Comparison of ENCODE assay signal across 8 cellular contexts in genomic region chr16:25093208-25094061, GRCh38. TPM values are rescaled to one million over a fixed set of nuclear protein-coding genes. Genes with fewer than 3 reads are reported as not detected.
DNase-seq lines count a peak whose midpoint lies in the region; ATAC-seq and TF ChIP-seq lines count a peak whose summit lies in the region.

No MANE protein-coding gene starts in this region.

- no peak overlapping the region for H3K4ac ChIP-seq in H9 (ENCODE audit: low read depth, low read length)

- no peaks in the 10 kb centered on the region for H3K79me1 ChIP-seq in H9 (ENCODE audit: insufficient read depth, low read depth, low read length, poor library complexity, severe bottlenecking)

- H2BK5ac ChIP-seq in H9 (ENCODE audit: insufficient read length, low read length), result no peak overlapping the region

- peak; percentile 85 for ATAC-seq in GM19438 (IDR thresholded peaks at IDR 0.05; ENCODE audit: low read depth, unreplicated experiment)

- H3K27ac Mint-ChIP-seq in IgD-negative memory B cell (peak overlapping the region in 1 of 3 donors; percentile 87), H9 (peak overlapping the region in 1 of 3 experiments; percentile 45; a peak in 1 of 7 replicates), endothelial cell (ENCODE audit: unreplicated experiment) (no peak overlapping the region)
- peak overlapping the region; percentile 80 for H3K27ac Mint-ChIP-seq in activated naive CD8-positive, alpha-beta T cell

- H3K27ac ChIP-seq in H9 (ENCODE audit: insufficient read length, low read depth, low read length), result no peak overlapping the region

- H3K9me3 ChIP-seq in H9 (ENCODE audit: control insufficient read depth, low read depth, low read length), result no peaks in the 10 kb centered on the region

- no peak overlapping the region for H2BK120ac ChIP-seq in H9 (ENCODE audit: low read depth, low read length, poor library complexity, severe bottlenecking)

- no peak overlapping the region for H4K5ac ChIP-seq in H9 (ENCODE audit: insufficient read length, low read depth, low read length)

- H2BK20ac ChIP-seq in H9 (ENCODE audit: low read depth, low read length, poor library complexity, severe bottlenecking), result no peak overlapping the region

- H2BK12ac ChIP-seq in H9 (ENCODE audit: insufficient read length, low read depth, low read length), result no peak overlapping the region

- no peak overlapping the region for H3K56ac ChIP-seq in H9 (ENCODE audit: insufficient read length, low read depth, low read length)

- no peaks in the 10 kb centered on the region for H3K4me1 ChIP-seq in H9 (ENCODE audit: insufficient read depth, low read length)

- no peak overlapping the region for H2AK5ac ChIP-seq in H9 (ENCODE audit: insufficient read length, low read length)

- no CpG with 5 or more reads among the region's 10 CpGs for WGBS in H9 (ENCODE audit: extremely low coverage, insufficient read length, low lambda C conversion rate)

- no peak overlapping the region for H3K23ac ChIP-seq in H9 (ENCODE audit: insufficient read length, low read depth, low read length)

- no peaks in the 10 kb centered on the region for H3K23me2 ChIP-seq in H9 (ENCODE audit: insufficient read length, low read depth, low read length, poor library complexity, severe bottlenecking)

- H2BK15ac ChIP-seq in H9 (ENCODE audit: low read depth, low read length), result no peak overlapping the region

- no peak overlapping the region for H2AFZ ChIP-seq in H9 (ENCODE audit: low read length)

- no peak overlapping the region for H3T11ph ChIP-seq in H9 (ENCODE audit: low read length)

- DNase-seq in GF-D8 (lab: John Stamatoyannopoulos, UW), result peak; percentile 91
- no peak for DNase-seq in islet precursor cell
- no peak for DNase-seq in NCI-H226
- no peak for DNase-seq in H9
- no peak for DNase-seq in endothelial cell (ENCODE audit: low spot score)

- no peak overlapping the region for H4K91ac ChIP-seq in H9 (ENCODE audit: insufficient read length, low read depth, low read length)

- no peak overlapping the region for H3K14ac ChIP-seq in H9 (ENCODE audit: insufficient read depth, low read length)

- no peaks in the 10 kb centered on the region for H4K20me1 ChIP-seq in H9 (ENCODE audit: control insufficient read depth, insufficient read depth, insufficient read length)

- H4K8ac ChIP-seq in H9 (replicated peaks; ENCODE audit: insufficient read length, low read depth, low read length), result no peak overlapping the region

- H3K4me2 ChIP-seq in H9 (ENCODE audit: insufficient read depth, insufficient read length, low read length), result no peak overlapping the region

- H3K36me3 Mint-ChIP-seq in IgD-negative memory B cell (peaks cover 3% of the 10 kb centered on the region), H9 (ENCODE audit: insufficient read depth in 1 of 3, low read depth in 3 of 3) (no peaks in the 10 kb centered on the region), endothelial cell (ENCODE audit: low read depth, unreplicated experiment) (no peaks in the 10 kb centered on the region)
- no peaks in the 10 kb centered on the region for H3K36me3 Mint-ChIP-seq in activated naive CD8-positive, alpha-beta T cell

- H3K27me3 Mint-ChIP-seq in IgD-negative memory B cell, result no peaks in the 10 kb centered on the region
- no peaks in the 10 kb centered on the region for H3K27me3 Mint-ChIP-seq in activated naive CD8-positive, alpha-beta T cell
- peaks cover 28% of the 10 kb centered on the region for H3K27me3 Mint-ChIP-seq in H9 (ENCODE audit: low read depth)
- H3K27me3 Mint-ChIP-seq in endothelial cell (ENCODE audit: unreplicated experiment), result peaks cover 4% of the 10 kb centered on the region

- H3K9ac ChIP-seq in H9 (ENCODE audit: extremely low read depth, insufficient read length, low read length), result no peak overlapping the region

- no peak overlapping the region for H3K18ac ChIP-seq in H9 (ENCODE audit: insufficient read length, low read depth, low read length)

- no peak for TF ChIP-seq CTCF in H9 (conservative IDR thresholded peaks at IDR 0.05)
- TF ChIP-seq CTCF in endothelial cell (IDR thresholded peaks at IDR 0.05; ENCODE audit: unreplicated experiment), result no peak

- H3K4me1 Mint-ChIP-seq in IgD-negative memory B cell (peaks cover 8 to 15% (median 13%) of the 10 kb centered on the region in 3 donors), H9 (no peaks in the 10 kb centered on the region), endothelial cell (ENCODE audit: unreplicated experiment) (peaks cover 12% of the 10 kb centered on the region)
- peaks cover 28% of the 10 kb centered on the region for H3K4me1 Mint-ChIP-seq in activated naive CD8-positive, alpha-beta T cell (ENCODE audit: low read depth)

- no peaks in the 10 kb centered on the region for H3K79me2 ChIP-seq in H9 (ENCODE audit: insufficient read depth, low read length)

- H3K4me3 Mint-ChIP-seq in IgD-negative memory B cell (peak overlapping the region in 3 of 4 donors; percentile 6 to 70 (median 51)), H9 (no peak overlapping the region), endothelial cell (ENCODE audit: unreplicated experiment) (no peak overlapping the region)
- peak overlapping the region; percentile 40 for H3K4me3 Mint-ChIP-seq in activated naive CD8-positive, alpha-beta T cell

- no peaks in the 10 kb centered on the region for H3K27me3 ChIP-seq in H9 (ENCODE audit: insufficient read depth, low read length)

- no peaks in the 10 kb centered on the region for H3K9me3 Mint-ChIP-seq in IgD-negative memory B cell
- H3K9me3 Mint-ChIP-seq in activated naive CD8-positive, alpha-beta T cell (ENCODE audit: low read depth), result no peaks in the 10 kb centered on the region
- H3K9me3 Mint-ChIP-seq in H9, result no peaks in the 10 kb centered on the region
- no peaks in the 10 kb centered on the region for H3K9me3 Mint-ChIP-seq in endothelial cell (ENCODE audit: unreplicated experiment)

RNA-seq across cellular contexts. Expression of gene LCMT1, which starts 18.1 kb away (rescaled TPM):
- polyA plus RNA-seq in IgD-negative memory B cell, result 34.6 TPM
- total RNA-seq in H9 (2021), result 80.6 and 81.2 TPM in 2 replicates
- 59.3 TPM for total RNA-seq in endothelial cell (ENCODE audit: unreplicated experiment)

Comparison
In these comparisons a context has a peak if more than half of its experiments do, and no peak if none do; other contexts are left out.
1. H3K4me3 Mint-ChIP-seq: peak in IgD-negative memory B cell (3 of 4) and activated naive CD8-positive, alpha-beta T cell (single experiment); none in H9 (0 of 2) and endothelial cell (single experiment).